ENCODE assay signal across 19 cellular contexts in genomic region chr1:246789454-246790339, GRCh38.
A peak's percentile ranks its signal among the peaks of the same experiment; 100 is the strongest.
DNase-seq lines count a peak whose midpoint lies in the region; ATAC-seq, FAIRE-seq and TF ChIP-seq lines count a peak whose summit lies in the region.
"Had no signal": no experiment of that assay in that cellular context is flagged by ENCODE, and none has a peak within 500 bp of the region (broad histone marks: within the 10 kb centered on the region; RNA-seq: fewer than 3 reads in every experiment).

No MANE protein-coding gene starts in this region.

- ATAC-seq in naive thymus-derived CD4-positive, alpha-beta T cell, result no peak

- no peaks in the 10 kb centered on the region for H3K9me1 ChIP-seq in endothelial cell of umbilical vein (replicated peaks; ENCODE audit: control insufficient read depth, extremely low read depth, insufficient read depth, low read length)

- peaks cover 0 to 4% (median 0%) of the 10 kb centered on the region in 5 donors for H3K36me3 Mint-ChIP-seq in naive thymus-derived CD4-positive, alpha-beta T cell
- no peaks in the 10 kb centered on the region for H3K36me3 Mint-ChIP-seq in type B pancreatic cell
- H3K36me3 Mint-ChIP-seq: IgD-negative memory B cell had no signal

- no peaks in the 10 kb centered on the region for H3K27me3 ChIP-seq in endothelial cell of umbilical vein (ENCODE audit: control insufficient read depth in 2 of 2, insufficient read depth in 2 of 2, low read length in 2 of 2)
- no peaks in the 10 kb centered on the region for H3K27me3 ChIP-seq in naive thymus-derived CD4-positive, alpha-beta T cell (ENCODE audit: control insufficient read depth in 2 of 2, insufficient read depth in 2 of 2, low read length in 2 of 2)
- H3K27me3 ChIP-seq: upper lobe of left lung had no signal

- no peaks in the 10 kb centered on the region for H4K20me1 ChIP-seq in endothelial cell of umbilical vein (replicated peaks; ENCODE audit: control insufficient read depth, extremely low read depth, insufficient read depth, low read length)

- peak overlapping the region; percentile 87 for H2AFZ ChIP-seq in endothelial cell of umbilical vein (ENCODE audit: low read depth, low read length)

- dilution Hi-C loops in endothelial cell of umbilical vein (cut with MboI; ENCODE audit: extremely low pct_ligation_motif_present, low sequenced_read_pairs), result no loop called here

- no peak for FAIRE-seq in endothelial cell of umbilical vein (lab: Jason Lieb, UNC)

- BruUV-seq in endothelial cell of umbilical vein (replicated peaks; lab: Mats Ljungman, UMichigan), result no TSS peak

- H3K4me3 Mint-ChIP-seq in naive thymus-derived CD4-positive, alpha-beta T cell, result peak overlapping the region in 7 of 10 donors; percentile 18 to 71 (median 37)
- H3K4me3 Mint-ChIP-seq in type B pancreatic cell, result peak overlapping the region; percentile 27

- intact Hi-C loops in endothelial cell of umbilical vein (cut with micrococcal nuclease), result no loop called here
- intact Hi-C loops in naive thymus-derived CD4-positive, alpha-beta T cell (cut with micrococcal nuclease), result loop anchor here in 1 of 2 donors (10.0 kb wide), 1 partner anchor 55 kb away; no protein-coding TSS in a partner anchor

- no peak overlapping the region for H3K27ac ChIP-seq in endothelial cell of umbilical vein (ENCODE audit: insufficient read depth, low read depth, low read length)
- no peak overlapping the region for H3K27ac ChIP-seq in naive thymus-derived CD4-positive, alpha-beta T cell (ENCODE audit: low read depth, low read length)
- H3K27ac ChIP-seq: prostate gland, upper lobe of left lung had no signal

- in situ Hi-C loops in GM13976 (cut with MboI; ENCODE audit: low sequenced_read_pairs, unreplicated experiment), result no loop called here

- no peaks in the 10 kb centered on the region for H3K9me3 ChIP-seq in endothelial cell of umbilical vein (replicated peaks; ENCODE audit: control insufficient read depth, insufficient read depth, low read length)
- H3K9me3 ChIP-seq in naive thymus-derived CD4-positive, alpha-beta T cell (ENCODE audit: control insufficient read depth in 2 of 3, low read length in 3 of 3), result no peaks in the 10 kb centered on the region
- H3K9me3 ChIP-seq: prostate gland, upper lobe of left lung had no signal

- H3K4me2 ChIP-seq in endothelial cell of umbilical vein (ENCODE audit: insufficient read depth, low read length), result no peak overlapping the region

- H3K79me2 ChIP-seq in endothelial cell of umbilical vein (ENCODE audit: control insufficient read depth, insufficient read depth, low read length), result no peaks in the 10 kb centered on the region

- no peak overlapping the region for H3K4me3 ChIP-seq in endothelial cell of umbilical vein (replicated peaks in 1 of 3; ENCODE audit: insufficient read depth in 1 of 3, low read depth in 1 of 3, low read length in 3 of 3)
- H3K4me3 ChIP-seq in naive thymus-derived CD4-positive, alpha-beta T cell (ENCODE audit: low read length), result no peak overlapping the region

- POLR2A ChIA-PET in endothelial cell of umbilical vein (lab: Charles Lee), result no interaction called here
- POLR2A ChIA-PET in naive thymus-derived CD4-positive, alpha-beta T cell (lab: Charles Lee), result no interaction called here

- peaks cover 0 to 3% (median 0%) of the 10 kb centered on the region in 11 donors for H3K9me3 Mint-ChIP-seq in naive thymus-derived CD4-positive, alpha-beta T cell
- H3K9me3 Mint-ChIP-seq in type B pancreatic cell, result no peaks in the 10 kb centered on the region
- H3K9me3 Mint-ChIP-seq: activated B cell treated with CpG ODN at 0.5 μM for 24 hours; activated T-helper 2 cell treated with anti-CD3 and anti-CD28 coated beads, Interferon-gamma antibody, Interleukin-2, Interleukin-4, amounts not matched to agents 10 μg/mL and 5 μg/mL and 100 μg/mL, durations not matched to agents 14 hours and 24 hours and 36 hours had no signal

- H3K9ac ChIP-seq in endothelial cell of umbilical vein (replicated peaks; ENCODE audit: extremely low read depth, insufficient read depth, low read length), result no peak overlapping the region

- H3K4me1 ChIP-seq in endothelial cell of umbilical vein (ENCODE audit: control insufficient read depth, extremely low read depth, insufficient read depth, low read length), result peaks cover 9% of the 10 kb centered on the region
- H3K4me1 ChIP-seq in naive thymus-derived CD4-positive, alpha-beta T cell (ENCODE audit: control insufficient read depth in 2 of 2, insufficient read depth in 2 of 2, low read length in 2 of 2), result no peaks in the 10 kb centered on the region
- H3K4me1 ChIP-seq: prostate gland had no signal

- H3K36me3 ChIP-seq in endothelial cell of umbilical vein (ENCODE audit: control insufficient read depth in 2 of 2, extremely low read depth in 1 of 2, insufficient read depth in 2 of 2, low read length in 2 of 2), result no peaks in the 10 kb centered on the region
- no peaks in the 10 kb centered on the region for H3K36me3 ChIP-seq in naive thymus-derived CD4-positive, alpha-beta T cell (ENCODE audit: control insufficient read depth in 2 of 3, insufficient read depth in 3 of 3, low read length in 3 of 3)
- H3K36me3 ChIP-seq: prostate gland, upper lobe of left lung had no signal

- H3K27ac Mint-ChIP-seq in naive thymus-derived CD4-positive, alpha-beta T cell, result peak overlapping the region in 3 of 9 donors; percentile 8 to 53 (median 22)
- H3K27ac Mint-ChIP-seq in type B pancreatic cell, result no peak overlapping the region
- H3K27ac Mint-ChIP-seq: activated B cell treated with CpG ODN at 0.5 μM for 24 hours; activated T-helper 2 cell treated with anti-CD3 and anti-CD28 coated beads, Interferon-gamma antibody, Interleukin-2, Interleukin-4, amounts not matched to agents 10 μg/mL and 5 μg/mL and 100 μg/mL, durations not matched to agents 14 hours and 24 hours and 36 hours; IgD-negative memory B cell had no signal

- TF ChIP-seq CTCF in endothelial cell of umbilical vein (IDR thresholded peaks at IDR 0.05; ENCODE audit: extremely low read depth in 1 of 2, insufficient read depth in 1 of 2, low read depth in 1 of 2, low read length in 2 of 2) (no peak), type B pancreatic cell (conservative IDR thresholded peaks at IDR 0.05) (no peak), GM13976 (IDR thresholded peaks at IDR 0.05; ENCODE audit: borderline replicate concordance, control extremely low read depth, extremely low read depth, insufficient read depth, missing control alignments) (no peak)

- H3K27me3 Mint-ChIP-seq in naive thymus-derived CD4-positive, alpha-beta T cell, result peaks cover 2 to 33% (median 12%) of the 10 kb centered on the region in 5 donors
- no peaks in the 10 kb centered on the region for H3K27me3 Mint-ChIP-seq in type B pancreatic cell

- H3K4me1 Mint-ChIP-seq in naive thymus-derived CD4-positive, alpha-beta T cell, result peaks cover 6 to 20% (median 10%) of the 10 kb centered on the region in 7 donors
- peaks cover 18% of the 10 kb centered on the region for H3K4me1 Mint-ChIP-seq in type B pancreatic cell (ENCODE audit: unreplicated experiment)

- CTCF ChIA-PET in endothelial cell of umbilical vein (lab: Charles Lee), result no interaction called here
- CTCF ChIA-PET in naive thymus-derived CD4-positive, alpha-beta T cell (lab: Charles Lee), result no interaction called here

- peak; percentile 34 for DNase-seq in activated effector memory CD4-positive, alpha-beta T cell treated with anti-CD3 and anti-CD28 coated beads, Interleukin-2, amount 50 U/mL, for 16 hours
- no peak for DNase-seq in activated effector memory CD4-positive, alpha-beta T cell treated with Interleukin-2 at 50 U/mL for 16 hours
- DNase-seq in endothelial cell of umbilical vein (ENCODE audit: low read depth, low spot score), result no peak
- no peak for DNase-seq in naive thymus-derived CD4-positive, alpha-beta T cell
- DNase-seq in type B pancreatic cell (ENCODE audit: extremely low spot score, unreplicated experiment), result no peak
- DNase-seq in NCI-H510A treated with DMSO at 0.1 percent for 48 hours (lab: John Stamatoyannopoulos, UW), result no peak
- DNase-seq in activated CD4-positive, alpha-beta T cell treated with anti-CD3 and anti-CD28 coated beads, Interleukin-2, amount 50 U/mL, for 1 hour, result no peak
- no peak for DNase-seq in GM13976 (ENCODE audit: low spot score)
- DNase-seq: activated B cell treated with CpG ODN at 0.5 μM for 24 hours; cerebellar nuclear complex; DND-41; NCI-H2029; SHP77; stimulated activated CD4-positive, alpha-beta T cell treated with anti-CD3 and anti-CD28 coated beads, Interleukin-12 subunit alpha, Interleukin-12 subunit beta, amount 100 ng/mL, for 4 hours; T-helper 2 cell had no signal

- TF ChIP-seq POLR2A in endothelial cell of umbilical vein (IDR thresholded peaks at IDR 0.05; ENCODE audit: low read depth, low read length), result no peak

TF ChIP-seq in endothelial cell of umbilical vein, 7 proteins besides CTCF, POLR2A, EP300 and RAD21:
- no peak for TF ChIP-seq POLR2AphosphoS5 (IDR thresholded peaks at IDR 0.05; ENCODE audit: insufficient read depth, low read depth, low read length)
- TF ChIP-seq, protein P1, sequence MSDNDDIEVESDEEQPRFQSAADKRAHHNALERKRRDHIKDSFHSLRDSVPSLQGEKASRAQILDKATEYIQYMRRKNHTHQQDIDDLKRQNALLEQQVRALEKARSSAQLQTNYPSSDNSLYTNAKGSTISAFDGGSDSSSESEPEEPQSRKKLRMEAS (IDR thresholded peaks at IDR 0.05; ENCODE audit: insufficient read depth, insufficient read length), result no peak
- TF ChIP-seq JUN (IDR thresholded peaks at IDR 0.05; ENCODE audit: borderline replicate concordance, insufficient read depth, insufficient read length, low read depth), result no peak
- no peak for TF ChIP-seq EZH2 (IDR thresholded peaks at IDR 0.05; ENCODE audit: borderline replicate concordance, low read depth, low read length, severe bottlenecking)
